In genomic region chr22:35837328-35837727, GRCh38 we compare ENCODE assay signal across 12 cellular contexts.
DNase-seq lines count a peak whose midpoint lies in the region; ATAC-seq and TF ChIP-seq lines count a peak whose summit lies in the region.
"Had no signal": no experiment of that assay in that cellular context is flagged by ENCODE, and none has a peak within 500 bp of the region (broad histone marks: within the 10 kb centered on the region; RNA-seq: fewer than 3 reads in every experiment).

No MANE protein-coding gene starts in this region.

- intact Hi-C loops in PC-3 (cut with micrococcal nuclease) (loop anchor here (2.0 to 5.0 kb wide), 2 partner anchors 61 to 75 kb away; no protein-coding TSS in a partner anchor), right lobe of liver (cut with DNase I) (no loop called here)
- intact Hi-C loops in activated naive CD4-positive, alpha-beta T cell treated with anti-CD3 and anti-CD28 coated beads for 36 hours (cut with micrococcal nuclease) = loop anchor here (10.0 kb wide), 1 partner anchor 287 kb away; no protein-coding TSS in a partner anchor

- H3K9me2 ChIP-seq in PC-3 (replicated peaks; ENCODE audit: low read length) = no peaks in the 10 kb centered on the region

- H3K36me3 Mint-ChIP-seq in osteocyte (ENCODE audit: unreplicated experiment) = no peaks in the 10 kb centered on the region
- no peaks in the 10 kb centered on the region for H3K36me3 Mint-ChIP-seq in activated naive CD4-positive, alpha-beta T cell treated with anti-CD3 and anti-CD28 coated beads for 36 hours (ENCODE audit: low read depth)
- H3K36me3 Mint-ChIP-seq: naive B cell had no signal

- no peaks in the 10 kb centered on the region for H3K27me3 ChIP-seq in PC-3 (ENCODE audit: low read length)
- no peaks in the 10 kb centered on the region for H3K27me3 ChIP-seq in right lobe of liver

- DNase-seq in Daoy (ENCODE audit: low read depth) = peak; percentile 8
- DNase-seq in PC-3 = no peak
- no peak for DNase-seq in epithelial cell of proximal tubule (ENCODE audit: low read depth)
- DNase-seq in osteocyte (ENCODE audit: extremely low spot score, unreplicated experiment) = no peak
- DNase-seq in activated naive CD4-positive, alpha-beta T cell treated with anti-CD3 and anti-CD28 coated beads for 36 hours = no peak
- no peak for DNase-seq in right lobe of liver
- no peak for DNase-seq in dedifferentiated amniotic fluid mesenchymal stem cell (ENCODE audit: extremely low spot score)
- DNase-seq in stimulated activated naive CD4-positive, alpha-beta T cell (lab: John Stamatoyannopoulos, UW) = no peak
- DNase-seq: caudate nucleus, DMS153, naive B cell, NCI-H146 had no signal

- TF ChIP-seq CTCF in PC-3 (conservative IDR thresholded peaks at IDR 0.05; ENCODE audit: low read depth, low read length) = no peak
- TF ChIP-seq CTCF in epithelial cell of proximal tubule (conservative IDR thresholded peaks at IDR 0.05; ENCODE audit: low read depth, low read length) = no peak
- TF ChIP-seq CTCF in osteocyte (IDR thresholded peaks at IDR 0.05) = no peak
- TF ChIP-seq CTCF in right lobe of liver (IDR thresholded peaks at IDR 0.05) = no peak

- no TSS peak for BruUV-seq in PC-3 (replicated peaks; lab: Mats Ljungman, UMichigan)

- H4K20me1 ChIP-seq in PC-3 (ENCODE audit: low read length) = no peaks in the 10 kb centered on the region

- no peaks in the 10 kb centered on the region for H3K9me3 ChIP-seq in PC-3 (ENCODE audit: low read length)
- no peaks in the 10 kb centered on the region for H3K9me3 ChIP-seq in right lobe of liver

- POLR2A ChIA-PET in PC-3 (lab: Charles Lee; ENCODE audit: unreplicated experiment) = interaction anchor here (0.6 kb wide), 1 partner anchor 404 kb away, joined by 3 read pairs; no protein-coding TSS in a partner anchor

- CTCF ChIA-PET in PC-3 (lab: Charles Lee) = no interaction called here
- CTCF ChIA-PET in activated naive CD4-positive, alpha-beta T cell treated with anti-CD3 and anti-CD28 coated beads for 36 hours (lab: Charles Lee) = no interaction called here

- peak overlapping the region; percentile 99 for H3K4me2 ChIP-seq in PC-3 (ENCODE audit: low read length)

- no peak for ATAC-seq in PC-3
- ATAC-seq in right lobe of liver = no peak

- H3K9ac ChIP-seq in PC-3 (ENCODE audit: low read length) = peak overlapping the region; percentile 85; the same call in 1 of the 2 replicates

- H3K36me3 ChIP-seq in PC-3 (ENCODE audit: low read depth, low read length) = no peaks in the 10 kb centered on the region
- no peaks in the 10 kb centered on the region for H3K36me3 ChIP-seq in right lobe of liver

- no peaks in the 10 kb centered on the region for H3K27me3 Mint-ChIP-seq in osteocyte (ENCODE audit: unreplicated experiment)
- peaks cover 8% of the 10 kb centered on the region for H3K27me3 Mint-ChIP-seq in activated naive CD4-positive, alpha-beta T cell treated with anti-CD3 and anti-CD28 coated beads for 36 hours (ENCODE audit: low read depth)

- H2AFZ ChIP-seq in PC-3 (ENCODE audit: low read length) = no peak overlapping the region

- H3K27ac ChIP-seq in PC-3 (ENCODE audit: low read length) (no peak overlapping the region), right lobe of liver (no peak overlapping the region)

- H3K27ac Mint-ChIP-seq in osteocyte (ENCODE audit: unreplicated experiment) = peak overlapping the region; percentile 98
- H3K27ac Mint-ChIP-seq in activated naive CD4-positive, alpha-beta T cell treated with anti-CD3 and anti-CD28 coated beads for 36 hours = no peak overlapping the region
- H3K27ac Mint-ChIP-seq: naive B cell had no signal

- no peaks in the 10 kb centered on the region for H3K9me3 Mint-ChIP-seq in osteocyte (ENCODE audit: unreplicated experiment)
- H3K9me3 Mint-ChIP-seq in activated naive CD4-positive, alpha-beta T cell treated with anti-CD3 and anti-CD28 coated beads for 36 hours = no peaks in the 10 kb centered on the region
- H3K9me3 Mint-ChIP-seq: naive B cell had no signal

- H3F3A ChIP-seq in PC-3 (ENCODE audit: low read length, unreplicated experiment) = no peaks in the 10 kb centered on the region

- TF ChIP-seq POLR2A in right lobe of liver (IDR thresholded peaks at IDR 0.05) = no peak

- H3K4me1 Mint-ChIP-seq in osteocyte (ENCODE audit: unreplicated experiment) = peaks cover 62% of the 10 kb centered on the region
- H3K4me1 Mint-ChIP-seq in activated naive CD4-positive, alpha-beta T cell treated with anti-CD3 and anti-CD28 coated beads for 36 hours (ENCODE audit: low read depth) = peaks cover 27% of the 10 kb centered on the region

- peaks cover 92% of the 10 kb centered on the region for H3K79me2 ChIP-seq in PC-3 (ENCODE audit: low read length)

- H3K4me1 ChIP-seq in PC-3 (ENCODE audit: insufficient read depth, low read length) (peaks cover 44% of the 10 kb centered on the region), right lobe of liver (peaks cover 0 to 25% (median 7%) of the 10 kb centered on the region in 4 donors)

- 82% methylated on average over 3 of the region's 4 CpGs for WGBS in right lobe of liver (ENCODE audit: insufficient coverage, low coverage, low lambda C conversion rate, missing lambda C conversion rate)

- peak overlapping the region; percentile 81 for H3K4me3 Mint-ChIP-seq in osteocyte (ENCODE audit: unreplicated experiment)
- no peak overlapping the region for H3K4me3 Mint-ChIP-seq in activated naive CD4-positive, alpha-beta T cell treated with anti-CD3 and anti-CD28 coated beads for 36 hours
- H3K4me3 Mint-ChIP-seq: naive B cell had no signal

- H3K4me3 ChIP-seq in PC-3 (ENCODE audit: low read length) = peak overlapping the region; percentile 83
- H3K4me3 ChIP-seq in epithelial cell of proximal tubule (ENCODE audit: low read depth, low read length) = peak overlapping the region; percentile 67
- no peak overlapping the region for H3K4me3 ChIP-seq in right lobe of liver

Comparison
In these comparisons a context has a peak if more than half of its experiments do, and no peak if none do; other contexts are left out.
1. H3K4me3 ChIP-seq: peak in PC-3 (single experiment) and epithelial cell of proximal tubule (single experiment); none in right lobe of liver (0 of 3).
2. intact Hi-C loops: an anchor here in PC-3 (2.0 to 5.0 kb wide) and activated naive CD4-positive, alpha-beta T cell treated with anti-CD3 and anti-CD28 coated beads for 36 hours (10.0 kb wide); none called in right lobe of liver.